ENCODE assay signal across 1 cellular context in genomic region chr4:138110815-138111214, GRCh38.
TF ChIP-seq lines count a peak whose summit lies in the region.

No MANE protein-coding gene starts in this region.

TF ChIP-seq in GM12878, 131 proteins besides CTCF, POLR2A, EP300 and RAD21:
- TF ChIP-seq HDAC6 (IDR thresholded peaks at IDR 0.05; ENCODE audit: unreplicated experiment) (no peak), SPI1 (IDR thresholded peaks at IDR 0.05; ENCODE audit: borderline replicate concordance, insufficient read depth, low read depth, low read length) (peak; percentile 11; the same call in 1 of the 2 replicates), BCL3 (IDR thresholded peaks at IDR 0.05; ENCODE audit: borderline replicate concordance, insufficient read depth, low read depth, low read length, poor library complexity, severe bottlenecking) (no peak)
